ENCODE assay signal across 1 cellular context in the genomic region with DNA sequence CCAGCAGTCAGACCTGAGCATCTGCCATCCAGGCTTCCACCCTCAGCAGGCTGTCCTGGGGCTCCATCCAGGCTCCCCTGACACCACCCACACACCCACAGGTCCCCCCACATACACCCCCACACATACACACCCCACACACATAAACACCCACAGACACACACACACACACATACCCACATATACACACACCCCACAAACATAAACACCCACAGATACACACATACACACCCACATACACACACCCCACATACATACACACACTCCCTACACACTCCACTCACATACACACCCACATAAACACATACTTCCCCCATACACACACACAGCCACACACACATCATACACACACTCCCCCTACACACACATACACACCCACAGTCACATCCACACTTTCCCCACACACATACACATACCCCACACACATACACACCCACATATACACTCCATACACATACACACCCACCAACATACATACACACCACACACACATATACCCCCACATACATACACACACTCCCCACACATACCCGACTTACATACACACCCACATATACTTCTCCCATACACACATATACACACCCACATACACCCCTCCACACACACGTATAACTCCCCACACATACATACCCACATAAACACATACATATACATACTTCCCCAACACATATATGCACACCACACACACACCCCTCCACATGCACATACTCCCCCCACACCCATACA.
TF ChIP-seq lines count a peak whose summit lies in the region.

No MANE protein-coding gene starts in this region.

TF ChIP-seq in IMR-90, 13 proteins besides CTCF, POLR2A, EP300 and RAD21 (continued from another document):
- TF ChIP-seq, protein P1, sequence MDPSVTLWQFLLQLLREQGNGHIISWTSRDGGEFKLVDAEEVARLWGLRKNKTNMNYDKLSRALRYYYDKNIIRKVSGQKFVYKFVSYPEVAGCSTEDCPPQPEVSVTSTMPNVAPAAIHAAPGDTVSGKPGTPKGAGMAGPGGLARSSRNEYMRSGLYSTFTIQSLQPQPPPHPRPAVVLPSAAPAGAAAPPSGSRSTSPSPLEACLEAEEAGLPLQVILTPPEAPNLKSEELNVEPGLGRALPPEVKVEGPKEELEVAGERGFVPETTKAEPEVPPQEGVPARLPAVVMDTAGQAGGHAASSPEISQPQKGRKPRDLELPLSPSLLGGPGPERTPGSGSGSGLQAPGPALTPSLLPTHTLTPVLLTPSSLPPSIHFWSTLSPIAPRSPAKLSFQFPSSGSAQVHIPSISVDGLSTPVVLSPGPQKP (IDR thresholded peaks at IDR 0.05; ENCODE audit: borderline replicate concordance, low read depth, low read length), result no peak
- no peak for TF ChIP-seq RFX5 (IDR thresholded peaks at IDR 0.05; ENCODE audit: low read depth, low read length)
- TF ChIP-seq FOS (IDR thresholded peaks at IDR 0.05; ENCODE audit: low read depth, low read length), result no peak
- no peak for TF ChIP-seq BHLHE40 (IDR thresholded peaks at IDR 0.05; ENCODE audit: low read depth, low read length)
- no peak for TF ChIP-seq CHD1 (IDR thresholded peaks at IDR 0.05; ENCODE audit: low read depth, low read length)
- TF ChIP-seq NFE2L2 (IDR thresholded peaks at IDR 0.05; ENCODE audit: low read depth, low read length), result no peak
- TF ChIP-seq MAFK (IDR thresholded peaks at IDR 0.05; ENCODE audit: low read depth, low read length), result no peak
- TF ChIP-seq RCOR1 (IDR thresholded peaks at IDR 0.05; ENCODE audit: insufficient replicate concordance, low read length), result no peak
- TF ChIP-seq SMC3 (IDR thresholded peaks at IDR 0.05; ENCODE audit: low read depth, low read length), result no peak
- TF ChIP-seq MAZ (IDR thresholded peaks at IDR 0.05; ENCODE audit: borderline replicate concordance, low read depth, low read length), result no peak
- no peak for TF ChIP-seq MXI1 (IDR thresholded peaks at IDR 0.05; ENCODE audit: borderline replicate concordance, low read depth, low read length)
TF ChIP-seq in IMR-90: peak in this region for 0.
